In genomic region chr2:13020469-13020868, GRCh38 we compare ENCODE assay signal across 1 cellular context.
TF ChIP-seq lines count a peak whose summit lies in the region.

No MANE protein-coding gene starts in this region.

TF ChIP-seq in K562, 482 proteins besides CTCF, POLR2A, EP300 and RAD21 (continued from another document):
- TF ChIP-seq ATF6 (CRISPR knock-in tag; IDR thresholded peaks at IDR 0.05) (no peak), EP400 (IDR thresholded peaks at IDR 0.05) (no peak), PHB2 (IDR thresholded peaks at IDR 0.05; ENCODE audit: low read depth) (no peak), NCOR1 (IDR thresholded peaks at IDR 0.05) (peak; percentile 82), ZBTB34 (CRISPR knock-in tag; IDR thresholded peaks at IDR 0.05) (no peak), ZNF644 (tag; IDR thresholded peaks at IDR 0.05; ENCODE audit: low read depth) (no peak), PKNOX1 (IDR thresholded peaks at IDR 0.05) (0 out of 2 replicates have a peak, but pooled peaks have one; percentile 8), JUND (IDR thresholded peaks at IDR 0.05; ENCODE audit: borderline replicate concordance, low read depth, low read length) (peak; percentile 23; the same call in 1 of the 2 replicates), JUND (tag; IDR thresholded peaks at IDR 0.05; ENCODE audit: borderline replicate concordance, low read depth, low read length) (peak; percentile 42; the same call in 1 of the 3 replicates), MTA2 (IDR thresholded peaks at IDR 0.05; ENCODE audit: low read depth) (peak; percentile 80), CXXC5 (CRISPR knock-in tag; IDR thresholded peaks at IDR 0.05) (peak; percentile 69), C11orf30 (IDR thresholded peaks at IDR 0.05; ENCODE audit: low read depth) (no peak), E2F3 (CRISPR knock-in tag; IDR thresholded peaks at IDR 0.05) (no peak), RCOR1 (IDR thresholded peaks at IDR 0.05; ENCODE audit: borderline replicate concordance in 1 of 2, low read depth in 2 of 2, low read length in 2 of 2) (peak in 1 of 2 experiments; percentile 73; a peak in 1 of 4 replicates), KHSRP (IDR thresholded peaks at IDR 0.05) (no peak), ZNF445 (CRISPR knock-in tag; IDR thresholded peaks at IDR 0.05; ENCODE audit: low read depth) (no peak), ZBTB2 (IDR thresholded peaks at IDR 0.05) (no peak), TFAP4 (CRISPR knock-in tag; IDR thresholded peaks at IDR 0.05; ENCODE audit: borderline replicate concordance) (no peak), EWSR1 (IDR thresholded peaks at IDR 0.05; ENCODE audit: borderline replicate concordance, low read depth, partially characterized antibody) (no peak), BCOR (IDR thresholded peaks at IDR 0.05) (no peak), ZNF586 (CRISPR knock-in tag; conservative IDR thresholded peaks at IDR 0.05) (no peak), MTF1 (CRISPR knock-in tag; IDR thresholded peaks at IDR 0.05; ENCODE audit: borderline replicate concordance) (no peak), YBX1 (IDR thresholded peaks at IDR 0.05) (no peak), ZNF23 (CRISPR knock-in tag; IDR thresholded peaks at IDR 0.05) (no peak), RNF2 (IDR thresholded peaks at IDR 0.05) (no peak), GTF3C2 (IDR thresholded peaks at IDR 0.05; ENCODE audit: borderline replicate concordance, extremely low read depth, insufficient read length) (no peak), KAT8 (IDR thresholded peaks at IDR 0.05; ENCODE audit: low read depth) (no peak), HMG20B (CRISPR knock-in tag; IDR thresholded peaks at IDR 0.05) (no peak), RBM15 (IDR thresholded peaks at IDR 0.05; ENCODE audit: insufficient read depth, low read length) (no peak), FOXA3 (CRISPR knock-in tag; conservative IDR thresholded peaks at IDR 0.05 in 1 of 2, IDR thresholded peaks at IDR 0.05 in 1 of 2) (0 out of 4 replicates have a peak, but pooled peaks of 1 of the 2 experiments have one; percentile 49), SIN3B (IDR thresholded peaks at IDR 0.05; ENCODE audit: low read depth) (no peak), ZNF431 (CRISPR knock-in tag; IDR thresholded peaks at IDR 0.05) (no peak), THAP7 (CRISPR knock-in tag; IDR thresholded peaks at IDR 0.05) (no peak), MCM3 (IDR thresholded peaks at IDR 0.05) (no peak), HCFC1 (IDR thresholded peaks at IDR 0.05; ENCODE audit: low read depth, low read length) (no peak), PCBP1 (IDR thresholded peaks at IDR 0.05; ENCODE audit: low read depth, low read length, poor library complexity, severe bottlenecking) (no peak), MNT (conservative IDR thresholded peaks at IDR 0.05) (no peak), NFYB (IDR thresholded peaks at IDR 0.05; ENCODE audit: extremely low read depth, insufficient read length) (no peak), NBN (IDR thresholded peaks at IDR 0.05; ENCODE audit: low read depth) (no peak), NCOA2 (IDR thresholded peaks at IDR 0.05; ENCODE audit: partially characterized antibody in 2 of 2) (no peak), ZBTB11 (CRISPR knock-in tag; IDR thresholded peaks at IDR 0.05) (no peak), SMARCA5 (IDR thresholded peaks at IDR 0.05) (no peak), ZNF57 (CRISPR knock-in tag; IDR thresholded peaks at IDR 0.05) (no peak), ZNF277 (CRISPR knock-in tag; IDR thresholded peaks at IDR 0.05; ENCODE audit: borderline replicate concordance) (no peak), NELFE (IDR thresholded peaks at IDR 0.05; ENCODE audit: insufficient read depth, insufficient read length) (no peak)
TF ChIP-seq in K562: peak in this region for 41.
